8 cellular contexts compared by ENCODE assay signal in genomic region chr6:158642805-158643489, GRCh38. TPM values are rescaled to one million over a fixed set of nuclear protein-coding genes. Genes with fewer than 3 reads are reported as not detected.
DNase-seq lines count a peak whose midpoint lies in the region; ATAC-seq, FAIRE-seq and TF ChIP-seq lines count a peak whose summit lies in the region.

No MANE protein-coding gene starts in this region.

- in situ Hi-C loops in K562 (cut with MboI), result no loop called here

- 60% methylated on average over 11 of the region's 11 CpGs for WGBS in K562 (ENCODE audit: insufficient coverage, low coverage, missing lambda C conversion rate)

- TF ChIP-seq RAD21 in K562 (CRISPR knock-in tag; conservative IDR thresholded peaks at IDR 0.05 in 1 of 2, IDR thresholded peaks at IDR 0.05 in 1 of 2), result no peak

- H3K9me3 ChIP-seq in K562 (replicated peaks; ENCODE audit: control insufficient read depth, insufficient read depth, low read depth, low read length), result no peaks in the 10 kb centered on the region
- no peaks in the 10 kb centered on the region for H3K9me3 ChIP-seq in mucosa of descending colon

- H3K27ac ChIP-seq in K562 (ENCODE audit: extremely low read depth, low read depth, low read length), result no peak overlapping the region

- CTCF ChIA-PET in AG04449 (lab: Yijun Ruan, JAX) (interaction anchor here (1.2 to 4.8 kb wide), 4 partner anchors 48 to 429 kb away, joined by 3 to 29 read pairs (median 6); no protein-coding TSS in a partner anchor), K562 (lab: Yijun Ruan, JAX; ENCODE audit: low intra/inter-chr PET ratio) (no interaction called here)

- ATAC-seq in K562 (no peak), mucosa of descending colon (no peak), GM18498 (IDR thresholded peaks at IDR 0.05; ENCODE audit: unreplicated experiment) (no peak)

- H3K9me1 ChIP-seq in K562 (ENCODE audit: control insufficient read depth, insufficient read depth, low read length), result no peaks in the 10 kb centered on the region

- TF ChIP-seq EP300 in K562 (IDR thresholded peaks at IDR 0.05; ENCODE audit: low read length), result no peak

- peak overlapping the region in 1 of 2 experiments; percentile 93; a peak in 1 of 4 replicates for H3K9ac ChIP-seq in K562 (ENCODE audit: insufficient read depth in 1 of 2, low read depth in 2 of 2, low read length in 2 of 2)

- H3K4me1 ChIP-seq in K562 (replicated peaks in 1 of 2; ENCODE audit: control insufficient read depth in 2 of 2, insufficient read depth in 2 of 2, low read length in 2 of 2) (peaks cover 18 to 20% of the 10 kb centered on the region in 2 experiments; a peak in 4 of 5 replicates), mucosa of descending colon (ENCODE audit: low read depth) (peaks cover 16% of the 10 kb centered on the region)

- no peak overlapping the region for H2AFZ ChIP-seq in K562 (ENCODE audit: low read depth, low read length)

- FAIRE-seq in K562 (lab: Jason Lieb, UNC), result no peak

- TF ChIP-seq POLR2A in K562 (conservative IDR thresholded peaks at IDR 0.05), result no peak

- no peak for TF ChIP-seq CTCF in AG04449 (IDR thresholded peaks at IDR 0.05; ENCODE audit: insufficient read depth, low read length, missing control alignments)
- no peak for TF ChIP-seq CTCF in LNCaP clone FGC (IDR thresholded peaks at IDR 0.05; ENCODE audit: control insufficient read depth, extremely low read depth, insufficient read depth)
- no peak for TF ChIP-seq CTCF in K562 (IDR thresholded peaks at IDR 0.05 in 2 of 3, conservative IDR thresholded peaks at IDR 0.05 in 1 of 3; ENCODE audit: insufficient read depth in 2 of 3, low read depth in 1 of 3, low read length in 3 of 3)
- TF ChIP-seq CTCF in mucosa of descending colon (IDR thresholded peaks at IDR 0.05), result no peak

- H3K79me2 ChIP-seq in K562 (ENCODE audit: control insufficient read depth, insufficient read depth, low read length), result peaks cover 44% of the 10 kb centered on the region

- no TSS peak for BruUV-seq in K562 (replicated peaks; lab: Mats Ljungman, UMichigan)

- H3K4me2 ChIP-seq in K562 (ENCODE audit: insufficient read depth, low read length), result peak overlapping the region; percentile 86

- H3K4me3 ChIP-seq in AG04449 (ENCODE audit: low read depth, low read length) (peak overlapping the region; percentile 3; the same call in 1 of the 2 replicates), LNCaP clone FGC (ENCODE audit: low read depth, low read length) (peak overlapping the region; percentile 74; the same call in 1 of the 2 replicates), K562 (peak overlapping the region; percentile 93; the same call in 1 of the 2 replicates), mucosa of descending colon (no peak overlapping the region)

- H3K27me3 ChIP-seq in K562 (ENCODE audit: control insufficient read depth in 2 of 2, insufficient read depth in 2 of 2, low read length in 2 of 2), result peaks cover 8% of the 10 kb centered on the region in 2 experiments; a peak in 3 of 5 replicates

- intact Hi-C loops in K562 (cut with micrococcal nuclease) (no loop called here), mucosa of descending colon (cut with DNase I, micrococcal nuclease) (no loop called here)

- POLR2A ChIA-PET in AG04449 (lab: Yijun Ruan, JAX) (interaction anchor here (0.6 kb wide), 1 partner anchor 48 kb away, joined by 6 read pairs; no protein-coding TSS in a partner anchor), K562 (lab: Yijun Ruan, JAX) (interaction anchor here (0.6 to 1.9 kb wide), 4 partner anchors 13 to 199 kb away, joined by 3 to 6 read pairs (median 4); no protein-coding TSS in a partner anchor)

- H4K20me1 ChIP-seq in K562 (replicated peaks; ENCODE audit: control insufficient read depth, insufficient read depth, low read length), result peaks cover 9% of the 10 kb centered on the region; the same call in 1 of the 2 replicates

- H3K36me3 ChIP-seq in K562 (ENCODE audit: control insufficient read depth, insufficient read depth, low read length) (peaks cover 32% of the 10 kb centered on the region; the same call in 2 of the 3 replicates), mucosa of descending colon (ENCODE audit: low read depth) (no peaks in the 10 kb centered on the region)

- DNase-seq in AG04449 (ENCODE audit: low read depth, low spot score) (no peak), LNCaP clone FGC (ENCODE audit: low read depth) (no peak), K562 (ENCODE audit: extremely low read depth in 1 of 4, low spot score in 3 of 4) (no peak), mucosa of descending colon (peak in 2 of 3 donors; percentile 0 to 3), NCI-H69 (lab: John Stamatoyannopoulos, UW) (no peak), HK-2 (ENCODE audit: unreplicated experiment) (no peak)
- no peak for DNase-seq in activated CD4-positive, CD25-positive, alpha-beta regulatory T cell (lab: John Stamatoyannopoulos, UW)

TF ChIP-seq in K562, 482 proteins besides CTCF, POLR2A, EP300 and RAD21:
- TF ChIP-seq ETV1 (tag; conservative IDR thresholded peaks at IDR 0.05; ENCODE audit: low read depth) (0 out of 2 replicates have a peak, but pooled peaks have one; percentile 21), KAT8 (IDR thresholded peaks at IDR 0.05; ENCODE audit: low read depth) (no peak), ETV5 (CRISPR knock-in tag; IDR thresholded peaks at IDR 0.05; ENCODE audit: low read depth) (0 out of 2 replicates have a peak, but pooled peaks have one; percentile 32), KDM5B (IDR thresholded peaks at IDR 0.05; ENCODE audit: insufficient replicate concordance, low read depth, low read length) (peak; percentile 54)

RNA-seq across cellular contexts. Expression of gene DYNLT1, which starts 1.6 kb away (rescaled TPM):
- 58.0 and 71.5 TPM in 2 replicates for total RNA-seq in K562 (2011; cell fraction: chromatin; rRNA removed; ENCODE audit: low replicate concordance)
- total RNA-seq in K562 (2011; cell fraction: nucleolus; rRNA removed), result 42.2 and 43.2 TPM in 2 replicates
- 65.8 and 91.8 TPM in 2 replicates for total RNA-seq in K562 (2011; cell fraction: nucleoplasm; rRNA removed)
- total RNA-seq in K562 (2014; rRNA removed) (42.2 and 50.0 TPM in 2 replicates), K562 (2014; rRNA removed; fragmentation: Illumina TruSeq; extraction: Trizol) (70.3 and 75.7 TPM in 2 replicates), K562 (2015; rRNA removed; fragmentation: Illumina TruSeq; extraction: Trizol) (52.8 and 57.3 TPM in 2 replicates), K562 (2021) (98.5 and 103 TPM in 2 replicates), mucosa of descending colon (100 to 1,000 TPM; 113 to 153 (median 147) TPM)
- polyA plus RNA-seq in K562 (2011; rRNA removed) (324 and 368 TPM in 2 replicates), K562 (2014; fragmentation: Illumina TruSeq; extraction: Trizol) (130 TPM in 2 replicates), K562 (2014; fragmentation: Nextera tagmentation; extraction: Ambion mirVana) (100 to 1,000 TPM; 489 to 583 TPM), K562 (2014; rRNA removed) (127 and 142 TPM in 2 replicates)
- 189 and 261 TPM in 2 replicates for polyA plus RNA-seq in K562 (2011; cell fraction: cytosol; rRNA removed)
- polyA plus RNA-seq in K562 (2011; cell fraction: nucleus; rRNA removed), result 136 and 203 TPM in 2 replicates
- 107 and 174 TPM in 2 replicates for polyA plus RNA-seq in K562 (2012)
- 150 and 163 TPM in 2 replicates for polyA minus RNA-seq in K562 (2011; rRNA and poly(A)+ RNA removed)
- 30.3 and 31.2 TPM in 2 replicates for polyA minus RNA-seq in K562 (2011; cell fraction: cytosol; rRNA and poly(A)+ RNA removed)
- 17.0 and 23.3 TPM in 2 replicates for polyA minus RNA-seq in K562 (2011; cell fraction: nucleus; rRNA and poly(A)+ RNA removed)

RNA-seq across cellular contexts. Expression of gene SYTL3, which starts 6.9 kb away (rescaled TPM):
- 0.62 and 0.69 TPM in 2 replicates for total RNA-seq in K562 (2011; cell fraction: chromatin; rRNA removed; ENCODE audit: low replicate concordance)
- total RNA-seq in K562 (2011; cell fraction: nucleolus; rRNA removed), result 0.13 and 0.50 TPM in 2 replicates
- total RNA-seq in K562 (2011; cell fraction: nucleoplasm; rRNA removed), result 0.15 and 0.38 TPM in 2 replicates
- total RNA-seq in K562 (2014; rRNA removed), result 0.05 and 0.61 TPM in 2 replicates
- total RNA-seq in K562 (2014; rRNA removed; fragmentation: Illumina TruSeq; extraction: Trizol), result 0.16 and 0.25 TPM in 2 replicates
- 0.11 and 0.18 TPM in 2 replicates for total RNA-seq in K562 (2015; rRNA removed; fragmentation: Illumina TruSeq; extraction: Trizol)
- 0.11 and 0.35 TPM in 2 replicates for total RNA-seq in K562 (2021)
- polyA plus RNA-seq in K562 (2011; rRNA removed), result 0.12 and 0.46 TPM in 2 replicates
- polyA plus RNA-seq in K562 (2011; cell fraction: cytosol; rRNA removed), result 0.22 and 0.39 TPM in 2 replicates
- polyA plus RNA-seq in K562 (2011; cell fraction: nucleus; rRNA removed), result 0.24 and 0.38 TPM in 2 replicates
- polyA plus RNA-seq in K562 (2012), result 0.17 and 0.35 TPM in 2 replicates
- polyA plus RNA-seq in K562 (2014; fragmentation: Illumina TruSeq; extraction: Trizol), result 0.16 and 0.17 TPM in 2 replicates
- under 1 TPM in 1 of 2 experiments, not detected in 1; 0.06 TPM for polyA plus RNA-seq in K562 (2014; fragmentation: Nextera tagmentation; extraction: Ambion mirVana)
- 0.04 TPM in 2 replicates for polyA plus RNA-seq in K562 (2014; rRNA removed)
- 0.21 and 0.39 TPM in 2 replicates for polyA minus RNA-seq in K562 (2011; rRNA and poly(A)+ RNA removed)
- not detected in 2 replicates for polyA minus RNA-seq in K562 (2011; cell fraction: cytosol; rRNA and poly(A)+ RNA removed)
- polyA minus RNA-seq in K562 (2011; cell fraction: nucleus; rRNA and poly(A)+ RNA removed), result 0.13 and 0.33 TPM in 2 replicates
- total RNA-seq in mucosa of descending colon, result 1 to 10 TPM; 2.8 to 4.7 (median 4.4) TPM

Comparison
In these comparisons a context has a peak if more than half of its experiments do, and no peak if none do; other contexts are left out.
1. DNase-seq: peak in mucosa of descending colon (2 of 3); none in AG04449 (single experiment), LNCaP clone FGC (single experiment), K562 (0 of 4), NCI-H69 (single experiment), HK-2 (single experiment) and activated CD4-positive, CD25-positive, alpha-beta regulatory T cell (0 of 4).